1 cellular context compared by ENCODE assay signal in the genomic region with DNA sequence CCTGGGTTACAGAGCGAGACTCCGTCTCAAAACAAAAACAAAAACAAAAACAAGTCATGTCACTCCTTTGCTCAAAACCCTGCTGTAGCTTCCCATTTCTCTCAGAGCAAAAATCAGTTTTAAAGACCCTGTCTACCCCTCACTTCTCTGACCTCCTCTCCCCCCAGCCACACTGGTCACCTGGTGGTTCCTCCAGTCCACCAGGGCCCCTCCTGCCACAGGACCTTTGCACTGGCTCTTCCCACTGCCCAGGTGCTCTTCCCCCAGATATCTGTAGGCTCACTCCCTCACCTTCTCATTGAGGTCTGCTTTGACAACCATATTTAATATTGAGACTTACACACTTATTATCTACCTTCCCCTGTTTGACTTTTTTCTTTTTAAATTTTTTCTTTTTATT.
TF ChIP-seq lines count a peak whose summit lies in the region.

No MANE protein-coding gene starts in this region.

TF ChIP-seq in K562, 482 proteins besides CTCF, POLR2A, EP300 and RAD21:
- peak; percentile 92 for TF ChIP-seq BCOR (IDR thresholded peaks at IDR 0.05)
- 0 out of 2 replicates have a peak, but pooled peaks have one; percentile 20 for TF ChIP-seq SMARCA5 (IDR thresholded peaks at IDR 0.05)
- TF ChIP-seq KDM1A (IDR thresholded peaks at IDR 0.05), result 0 out of 4 replicates have a peak, but pooled peaks of 1 of the 2 experiments have one; percentile 48
- TF ChIP-seq RBM25 (IDR thresholded peaks at IDR 0.05; ENCODE audit: low read depth, low read length, severe bottlenecking), result peak; percentile 70
- TF ChIP-seq ETS2 (tag; IDR thresholded peaks at IDR 0.05; ENCODE audit: borderline replicate concordance, poor library complexity, severe bottlenecking), result no peak
